1 cellular context compared by ENCODE assay signal in genomic region chr12:12032771-12033588, GRCh38.
TF ChIP-seq lines count a peak whose summit lies in the region.

No MANE protein-coding gene starts in this region.

TF ChIP-seq in GM12878, 131 proteins besides CTCF, POLR2A, EP300 and RAD21 (continued from another document and continues in another):
- TF ChIP-seq SRF (IDR thresholded peaks at IDR 0.05; ENCODE audit: low read depth in 2 of 2, low read length in 2 of 2) (no peak), HDAC6 (IDR thresholded peaks at IDR 0.05; ENCODE audit: unreplicated experiment) (no peak), BMI1 (IDR thresholded peaks at IDR 0.05; ENCODE audit: borderline replicate concordance) (no peak), ETV6 (conservative IDR thresholded peaks at IDR 0.05 in 1 of 2, IDR thresholded peaks at IDR 0.05 in 1 of 2; ENCODE audit: borderline replicate concordance in 1 of 2, low read depth in 1 of 2) (peak in 1 of 2 experiments; percentile 25; a peak in 1 of 4 replicates), FOXK2 (IDR thresholded peaks at IDR 0.05) (no peak), TCF12 (IDR thresholded peaks at IDR 0.05; ENCODE audit: low read depth, low read length) (0 out of 2 replicates have a peak, but pooled peaks have one; percentile 17), IRF4 (IDR thresholded peaks at IDR 0.05; ENCODE audit: low read depth, low read length) (peak; percentile 16; the same call in 1 of the 2 replicates), MLLT1 (IDR thresholded peaks at IDR 0.05) (peak; percentile 73; the same call in 1 of the 2 replicates), CHD4 (IDR thresholded peaks at IDR 0.05) (no peak), ZNF217 (IDR thresholded peaks at IDR 0.05) (peak; percentile 45; the same call in 1 of the 2 replicates), SPI1 (IDR thresholded peaks at IDR 0.05; ENCODE audit: borderline replicate concordance, insufficient read depth, low read depth, low read length) (0 out of 2 replicates have a peak, but pooled peaks have one; percentile 1), MEF2B (IDR thresholded peaks at IDR 0.05; ENCODE audit: partially characterized antibody, poor library complexity, severe bottlenecking) (no peak), PAX5 (IDR thresholded peaks at IDR 0.05; ENCODE audit: borderline replicate concordance, low read depth, low read length) (no peak), RBBP5 (conservative IDR thresholded peaks at IDR 0.05) (no peak), MYB (IDR thresholded peaks at IDR 0.05; ENCODE audit: borderline replicate concordance, low read depth, low read length) (no peak), POLR2AphosphoS2 (IDR thresholded peaks at IDR 0.05; ENCODE audit: low read depth, low read length) (0 out of 2 replicates have a peak, but pooled peaks have one; percentile 13), HCFC1 (IDR thresholded peaks at IDR 0.05; ENCODE audit: low read length) (no peak), LARP7 (IDR thresholded peaks at IDR 0.05) (no peak; the same call in 1 of the 2 replicates), JUND (IDR thresholded peaks at IDR 0.05; ENCODE audit: low read depth, low read length) (no peak), SP1 (IDR thresholded peaks at IDR 0.05; ENCODE audit: low read depth, low read length) (no peak), SREBF2 (IDR thresholded peaks at IDR 0.05; ENCODE audit: low read length) (no peak), ATF7 (IDR thresholded peaks at IDR 0.05; ENCODE audit: low read depth) (no peak), IKZF1 (conservative IDR thresholded peaks at IDR 0.05) (peak; percentile 99), BCL11A (IDR thresholded peaks at IDR 0.05; ENCODE audit: low read depth, low read length) (no peak), CUX1 (IDR thresholded peaks at IDR 0.05; ENCODE audit: insufficient replicate concordance, low read depth, low read length) (no peak), KLF5 (IDR thresholded peaks at IDR 0.05; ENCODE audit: partially characterized antibody) (no peak), HSF1 (IDR thresholded peaks at IDR 0.05; ENCODE audit: low read depth, low read length) (no peak), TBL1XR1 (IDR thresholded peaks at IDR 0.05; ENCODE audit: low read depth, low read length) (no peak; the same call in 1 of the 2 replicates), BHLHE40 (IDR thresholded peaks at IDR 0.05; ENCODE audit: borderline replicate concordance in 1 of 2, low read depth in 2 of 2, low read length in 1 of 2) (no peak), PRDM15 (CRISPR knock-in tag; IDR thresholded peaks at IDR 0.05) (no peak; the same call in 1 of the 2 replicates), WRNIP1 (IDR thresholded peaks at IDR 0.05; ENCODE audit: borderline replicate concordance, low read depth, low read length) (no peak), EZH2 (IDR thresholded peaks at IDR 0.05; ENCODE audit: borderline replicate concordance, control insufficient read depth, low read depth, low read length) (no peak), IKZF2 (IDR thresholded peaks at IDR 0.05) (peak; percentile 98 to 99), IRF3 (IDR thresholded peaks at IDR 0.05) (no peak), MTA3 (IDR thresholded peaks at IDR 0.05; ENCODE audit: borderline replicate concordance, low read length) (no peak; the same call in 1 of the 2 replicates), GABPA (IDR thresholded peaks at IDR 0.05; ENCODE audit: low read depth) (no peak), E2F8 (IDR thresholded peaks at IDR 0.05; ENCODE audit: low read depth, partially characterized antibody) (peak; percentile 50), ZNF207 (IDR thresholded peaks at IDR 0.05; ENCODE audit: borderline replicate concordance) (no peak), REST (IDR thresholded peaks at IDR 0.05; ENCODE audit: low read depth, low read length) (no peak)
